In the genomic region with DNA sequence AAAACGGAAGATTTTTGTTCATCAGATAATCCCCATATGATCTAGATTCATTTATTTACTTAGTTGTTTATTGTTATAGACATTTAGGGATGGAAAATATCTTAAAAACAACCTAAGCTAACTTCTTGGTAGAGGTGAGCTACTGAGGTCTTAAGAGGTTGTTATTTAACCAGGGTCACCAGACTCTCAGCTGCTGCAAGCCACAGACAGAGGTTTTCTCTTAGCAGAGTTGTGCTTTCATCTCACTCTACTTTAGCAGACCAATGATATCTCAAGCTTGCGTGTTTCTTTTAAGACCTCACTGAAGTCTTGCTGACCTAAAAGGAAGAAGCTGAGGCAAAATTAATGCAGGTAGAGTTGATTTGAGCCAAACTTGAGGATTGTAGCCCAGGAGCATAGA, we compare ENCODE assay signal across 9 cellular contexts. TPM values are rescaled to one million over a fixed set of nuclear protein-coding genes. Genes with fewer than 3 reads are reported as not detected.
DNase-seq lines count a peak whose midpoint lies in the region; ATAC-seq lines count a peak whose summit lies in the region.
"Had no signal": no experiment of that assay in that cellular context is flagged by ENCODE, and none has a peak within 500 bp of the region (broad histone marks: within the 10 kb centered on the region; RNA-seq: fewer than 3 reads in every experiment).

No MANE protein-coding gene starts in this region.

- no peaks in the 10 kb centered on the region for H3K9me3 Mint-ChIP-seq in activated T-helper 17 cell treated with anti-CD3 and anti-CD28 coated beads, Interleukin-2, amount 50 U/mL, for 72 hours
- H3K9me3 Mint-ChIP-seq: brain had no signal

- H3K27ac ChIP-seq in skin epidermis: peak overlapping the region in 13 of 21 experiments; percentile 5 to 77 (median 60)

- H3K4me1 Mint-ChIP-seq in activated T-helper 17 cell treated with anti-CD3 and anti-CD28 coated beads, Interleukin-2, amount 50 U/mL, for 72 hours: peaks cover 44% of the 10 kb centered on the region

- no peak overlapping the region for H3K4me3 ChIP-seq in skin epidermis

- no peak for DNase-seq in H4 (ENCODE audit: low spot score)
- no peak for DNase-seq in NCI-H526 (lab: John Stamatoyannopoulos, UW)
- no peak for DNase-seq in activated T-cell treated with anti-CD3 and anti-CD28 coated beads for 4 hours
- no peak for DNase-seq in anterior cingulate cortex (lab: John Stamatoyannopoulos, UW)

- H3K27me3 Mint-ChIP-seq in activated T-helper 17 cell treated with anti-CD3 and anti-CD28 coated beads, Interleukin-2, amount 50 U/mL, for 72 hours: no peaks in the 10 kb centered on the region
- H3K27me3 Mint-ChIP-seq: brain had no signal

- peak overlapping the region; percentile 65 for H3K27ac Mint-ChIP-seq in activated T-helper 17 cell treated with anti-CD3 and anti-CD28 coated beads, Interleukin-2, amount 50 U/mL, for 72 hours

- peaks cover 12% of the 10 kb centered on the region for H3K36me3 Mint-ChIP-seq in activated T-helper 17 cell treated with anti-CD3 and anti-CD28 coated beads, Interleukin-2, amount 50 U/mL, for 72 hours (ENCODE audit: low read depth)
- H3K36me3 Mint-ChIP-seq: brain had no signal

- peak; percentile 72 for ATAC-seq in GM19324 (IDR thresholded peaks at IDR 0.05; ENCODE audit: low FRiP score, unreplicated experiment)
- peak; percentile 48 for ATAC-seq in HG02870 (IDR thresholded peaks at IDR 0.05; ENCODE audit: unreplicated experiment)
- peak; percentile 43 for ATAC-seq in activated T-helper 17 cell treated with anti-CD3 and anti-CD28 coated beads, Interleukin-2, amount 50 U/mL, for 72 hours (replicated peaks)

- H3K4me3 Mint-ChIP-seq in activated T-helper 17 cell treated with anti-CD3 and anti-CD28 coated beads, Interleukin-2, amount 50 U/mL, for 72 hours: peak overlapping the region; percentile 39
- H3K4me3 Mint-ChIP-seq: brain had no signal

RNA-seq across cellular contexts. Expression of gene NCOA7, which starts 43.6 kb away (rescaled TPM):
- total RNA-seq in activated T-helper 17 cell treated with anti-CD3 and anti-CD28 coated beads, Interleukin-2, amount 50 U/mL, for 72 hours: 10 to 100 TPM; 44.6 to 59.9 TPM
- total RNA-seq in H4 (2014; rRNA removed; shearing (Covaris generic)): 26.1 and 33.4 TPM in 2 replicates
